In genomic region chr3:39413691-39414420, GRCh38 we compare ENCODE assay signal across 1 cellular context.
TF ChIP-seq lines count a peak whose summit lies in the region.

No MANE protein-coding gene starts in this region.

TF ChIP-seq in WTC11, 78 proteins besides CTCF, POLR2A, EP300 and RAD21 (continued from another document):
- TF ChIP-seq ZNF425 (CRISPR knock-in tag; conservative IDR thresholded peaks at IDR 0.05) = peak; percentile 21
- TF ChIP-seq PRRX2 (CRISPR knock-in tag; IDR thresholded peaks at IDR 0.05) = peak; percentile 69
- TF ChIP-seq OVOL2 (CRISPR knock-in tag; IDR thresholded peaks at IDR 0.05; ENCODE audit: borderline replicate concordance) = no peak
- no peak for TF ChIP-seq STAT6 (CRISPR knock-in tag; conservative IDR thresholded peaks at IDR 0.05; ENCODE audit: low read depth)
- no peak for TF ChIP-seq RELA (CRISPR knock-in tag; IDR thresholded peaks at IDR 0.05; ENCODE audit: borderline replicate concordance)
- no peak for TF ChIP-seq MAX (CRISPR knock-in tag; IDR thresholded peaks at IDR 0.05)
- peak; percentile 88 for TF ChIP-seq ZNF416 (CRISPR knock-in tag; IDR thresholded peaks at IDR 0.05)
- TF ChIP-seq EMX1 (CRISPR knock-in tag; IDR thresholded peaks at IDR 0.05) = peak; percentile 93
- no peak for TF ChIP-seq SOX15 (CRISPR knock-in tag; IDR thresholded peaks at IDR 0.05)
- TF ChIP-seq TEAD1 (CRISPR knock-in tag; IDR thresholded peaks at IDR 0.05) = no peak
- no peak for TF ChIP-seq TP53 (CRISPR knock-in tag; IDR thresholded peaks at IDR 0.05)
- no peak for TF ChIP-seq KAT7 (CRISPR knock-in tag; IDR thresholded peaks at IDR 0.05; ENCODE audit: borderline replicate concordance)
- TF ChIP-seq NFATC4 (CRISPR knock-in tag; IDR thresholded peaks at IDR 0.05) = peak; percentile 83
- TF ChIP-seq ZNF532 (CRISPR knock-in tag; IDR thresholded peaks at IDR 0.05; ENCODE audit: borderline replicate concordance) = peak; percentile 91
- TF ChIP-seq FOXJ3 (CRISPR knock-in tag; IDR thresholded peaks at IDR 0.05; ENCODE audit: borderline replicate concordance) = no peak
- TF ChIP-seq ERG (CRISPR knock-in tag; IDR thresholded peaks at IDR 0.05) = peak; percentile 76
- TF ChIP-seq JAZF1 (CRISPR knock-in tag; IDR thresholded peaks at IDR 0.05) = no peak
